In the genomic region with DNA sequence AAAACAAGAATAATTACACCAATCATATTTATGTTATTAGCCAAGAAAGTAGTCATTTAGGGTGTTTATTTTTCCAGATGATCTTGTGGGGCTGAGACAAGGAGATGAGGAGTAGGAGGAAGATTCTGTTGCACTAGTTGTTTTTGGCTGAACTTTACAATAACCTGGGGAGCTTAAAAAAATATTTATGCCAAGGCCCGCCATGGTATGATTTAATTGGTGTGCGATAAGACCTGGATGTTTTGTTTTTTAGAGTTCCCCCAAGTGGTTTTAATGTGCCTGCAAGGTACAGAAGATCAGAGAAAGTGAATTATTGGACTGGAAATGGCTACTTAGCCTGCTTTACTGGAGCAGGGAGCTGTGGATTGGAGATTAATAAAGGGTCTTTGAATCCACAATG, we compare ENCODE assay signal across 2 cellular contexts.
TF ChIP-seq lines count a peak whose summit lies in the region.

No MANE protein-coding gene starts in this region.

TF ChIP-seq in SK-N-SH, 30 proteins besides CTCF, POLR2A, EP300 and RAD21 (continued from another document):
- TF ChIP-seq, protein P1, sequence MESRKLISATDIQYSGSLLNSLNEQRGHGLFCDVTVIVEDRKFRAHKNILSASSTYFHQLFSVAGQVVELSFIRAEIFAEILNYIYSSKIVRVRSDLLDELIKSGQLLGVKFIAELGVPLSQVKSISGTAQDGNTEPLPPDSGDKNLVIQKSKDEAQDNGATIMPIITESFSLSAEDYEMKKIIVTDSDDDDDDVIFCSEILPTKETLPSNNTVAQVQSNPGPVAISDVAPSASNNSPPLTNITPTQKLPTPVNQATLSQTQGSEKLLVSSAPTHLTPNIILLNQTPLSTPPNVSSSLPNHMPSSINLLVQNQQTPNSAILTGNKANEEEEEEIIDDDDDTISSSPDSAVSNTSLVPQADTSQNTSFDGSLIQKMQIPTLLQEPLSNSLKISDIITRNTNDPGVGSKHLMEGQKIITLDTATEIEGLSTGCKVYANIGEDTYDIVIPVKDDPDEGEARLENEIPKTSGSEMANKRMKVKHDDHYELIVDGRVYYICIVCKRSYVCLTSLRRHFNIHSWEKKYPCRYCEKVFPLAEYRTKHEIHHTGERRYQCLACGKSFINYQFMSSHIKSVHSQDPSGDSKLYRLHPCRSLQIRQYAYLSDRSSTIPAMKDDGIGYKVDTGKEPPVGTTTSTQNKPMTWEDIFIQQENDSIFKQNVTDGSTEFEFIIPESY (IDR thresholded peaks at IDR 0.05; ENCODE audit: borderline replicate concordance, low read depth): no peak

TF ChIP-seq in SK-N-SH treated with all-trans-retinoic acid at 6 μM for 48 hours, 23 proteins besides CTCF, POLR2A, EP300 and RAD21 (continued from another document):
- TF ChIP-seq TOX (CRISPR knock-in tag; IDR thresholded peaks at IDR 0.05; ENCODE audit: borderline replicate concordance) (no peak), ZNF565 (CRISPR knock-in tag; conservative IDR thresholded peaks at IDR 0.05; ENCODE audit: low read depth) (no peak), ZC3H10 (CRISPR knock-in tag; IDR thresholded peaks at IDR 0.05) (no peak), ZNF8 (CRISPR knock-in tag; IDR thresholded peaks at IDR 0.05) (no peak; the same call in 1 of the 2 replicates), RARB (CRISPR knock-in tag; IDR thresholded peaks at IDR 0.05) (no peak), ZFP30 (CRISPR knock-in tag; IDR thresholded peaks at IDR 0.05) (no peak), GLIS3 (CRISPR knock-in tag; IDR thresholded peaks at IDR 0.05) (no peak), ISL1 (CRISPR knock-in tag; IDR thresholded peaks at IDR 0.05) (no peak)
- TF ChIP-seq, protein P2, sequence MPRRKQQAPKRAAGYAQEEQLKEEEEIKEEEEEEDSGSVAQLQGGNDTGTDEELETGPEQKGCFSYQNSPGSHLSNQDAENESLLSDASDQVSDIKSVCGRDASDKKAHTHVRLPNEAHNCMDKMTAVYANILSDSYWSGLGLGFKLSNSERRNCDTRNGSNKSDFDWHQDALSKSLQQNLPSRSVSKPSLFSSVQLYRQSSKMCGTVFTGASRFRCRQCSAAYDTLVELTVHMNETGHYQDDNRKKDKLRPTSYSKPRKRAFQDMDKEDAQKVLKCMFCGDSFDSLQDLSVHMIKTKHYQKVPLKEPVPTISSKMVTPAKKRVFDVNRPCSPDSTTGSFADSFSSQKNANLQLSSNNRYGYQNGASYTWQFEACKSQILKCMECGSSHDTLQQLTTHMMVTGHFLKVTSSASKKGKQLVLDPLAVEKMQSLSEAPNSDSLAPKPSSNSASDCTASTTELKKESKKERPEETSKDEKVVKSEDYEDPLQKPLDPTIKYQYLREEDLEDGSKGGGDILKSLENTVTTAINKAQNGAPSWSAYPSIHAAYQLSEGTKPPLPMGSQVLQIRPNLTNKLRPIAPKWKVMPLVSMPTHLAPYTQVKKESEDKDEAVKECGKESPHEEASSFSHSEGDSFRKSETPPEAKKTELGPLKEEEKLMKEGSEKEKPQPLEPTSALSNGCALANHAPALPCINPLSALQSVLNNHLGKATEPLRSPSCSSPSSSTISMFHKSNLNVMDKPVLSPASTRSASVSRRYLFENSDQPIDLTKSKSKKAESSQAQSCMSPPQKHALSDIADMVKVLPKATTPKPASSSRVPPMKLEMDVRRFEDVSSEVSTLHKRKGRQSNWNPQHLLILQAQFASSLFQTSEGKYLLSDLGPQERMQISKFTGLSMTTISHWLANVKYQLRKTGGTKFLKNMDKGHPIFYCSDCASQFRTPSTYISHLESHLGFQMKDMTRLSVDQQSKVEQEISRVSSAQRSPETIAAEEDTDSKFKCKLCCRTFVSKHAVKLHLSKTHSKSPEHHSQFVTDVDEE (CRISPR knock-in tag; IDR thresholded peaks at IDR 0.05): no peak
- TF ChIP-seq, protein P3, sequence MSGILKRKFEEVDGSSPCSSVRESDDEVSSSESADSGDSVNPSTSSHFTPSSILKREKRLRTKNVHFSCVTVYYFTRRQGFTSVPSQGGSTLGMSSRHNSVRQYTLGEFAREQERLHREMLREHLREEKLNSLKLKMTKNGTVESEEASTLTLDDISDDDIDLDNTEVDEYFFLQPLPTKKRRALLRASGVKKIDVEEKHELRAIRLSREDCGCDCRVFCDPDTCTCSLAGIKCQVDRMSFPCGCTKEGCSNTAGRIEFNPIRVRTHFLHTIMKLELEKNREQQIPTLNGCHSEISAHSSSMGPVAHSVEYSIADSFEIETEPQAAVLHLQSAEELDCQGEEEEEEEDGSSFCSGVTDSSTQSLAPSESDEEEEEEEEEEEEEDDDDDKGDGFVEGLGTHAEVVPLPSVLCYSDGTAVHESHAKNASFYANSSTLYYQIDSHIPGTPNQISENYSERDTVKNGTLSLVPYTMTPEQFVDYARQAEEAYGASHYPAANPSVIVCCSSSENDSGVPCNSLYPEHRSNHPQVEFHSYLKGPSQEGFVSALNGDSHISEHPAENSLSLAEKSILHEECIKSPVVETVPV (CRISPR knock-in tag; IDR thresholded peaks at IDR 0.05): no peak
- TF ChIP-seq, protein P4, sequence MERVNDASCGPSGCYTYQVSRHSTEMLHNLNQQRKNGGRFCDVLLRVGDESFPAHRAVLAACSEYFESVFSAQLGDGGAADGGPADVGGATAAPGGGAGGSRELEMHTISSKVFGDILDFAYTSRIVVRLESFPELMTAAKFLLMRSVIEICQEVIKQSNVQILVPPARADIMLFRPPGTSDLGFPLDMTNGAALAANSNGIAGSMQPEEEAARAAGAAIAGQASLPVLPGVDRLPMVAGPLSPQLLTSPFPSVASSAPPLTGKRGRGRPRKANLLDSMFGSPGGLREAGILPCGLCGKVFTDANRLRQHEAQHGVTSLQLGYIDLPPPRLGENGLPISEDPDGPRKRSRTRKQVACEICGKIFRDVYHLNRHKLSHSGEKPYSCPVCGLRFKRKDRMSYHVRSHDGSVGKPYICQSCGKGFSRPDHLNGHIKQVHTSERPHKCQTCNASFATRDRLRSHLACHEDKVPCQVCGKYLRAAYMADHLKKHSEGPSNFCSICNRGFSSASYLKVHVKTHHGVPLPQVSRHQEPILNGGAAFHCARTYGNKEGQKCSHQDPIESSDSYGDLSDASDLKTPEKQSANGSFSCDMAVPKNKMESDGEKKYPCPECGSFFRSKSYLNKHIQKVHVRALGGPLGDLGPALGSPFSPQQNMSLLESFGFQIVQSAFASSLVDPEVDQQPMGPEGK (CRISPR knock-in tag; IDR thresholded peaks at IDR 0.05; ENCODE audit: borderline replicate concordance): no peak
- TF ChIP-seq, protein P5, sequence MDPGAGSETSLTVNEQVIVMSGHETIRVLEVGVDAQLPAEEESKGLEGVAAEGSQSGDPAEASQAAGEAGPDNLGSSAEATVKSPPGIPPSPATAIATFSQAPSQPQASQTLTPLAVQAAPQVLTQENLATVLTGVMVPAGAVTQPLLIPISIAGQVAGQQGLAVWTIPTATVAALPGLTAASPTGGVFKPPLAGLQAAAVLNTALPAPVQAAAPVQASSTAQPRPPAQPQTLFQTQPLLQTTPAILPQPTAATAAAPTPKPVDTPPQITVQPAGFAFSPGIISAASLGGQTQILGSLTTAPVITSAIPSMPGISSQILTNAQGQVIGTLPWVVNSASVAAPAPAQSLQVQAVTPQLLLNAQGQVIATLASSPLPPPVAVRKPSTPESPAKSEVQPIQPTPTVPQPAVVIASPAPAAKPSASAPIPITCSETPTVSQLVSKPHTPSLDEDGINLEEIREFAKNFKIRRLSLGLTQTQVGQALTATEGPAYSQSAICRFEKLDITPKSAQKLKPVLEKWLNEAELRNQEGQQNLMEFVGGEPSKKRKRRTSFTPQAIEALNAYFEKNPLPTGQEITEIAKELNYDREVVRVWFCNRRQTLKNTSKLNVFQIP (CRISPR knock-in tag; IDR thresholded peaks at IDR 0.05; ENCODE audit: borderline replicate concordance, low read depth): no peak
- TF ChIP-seq, protein P6, sequence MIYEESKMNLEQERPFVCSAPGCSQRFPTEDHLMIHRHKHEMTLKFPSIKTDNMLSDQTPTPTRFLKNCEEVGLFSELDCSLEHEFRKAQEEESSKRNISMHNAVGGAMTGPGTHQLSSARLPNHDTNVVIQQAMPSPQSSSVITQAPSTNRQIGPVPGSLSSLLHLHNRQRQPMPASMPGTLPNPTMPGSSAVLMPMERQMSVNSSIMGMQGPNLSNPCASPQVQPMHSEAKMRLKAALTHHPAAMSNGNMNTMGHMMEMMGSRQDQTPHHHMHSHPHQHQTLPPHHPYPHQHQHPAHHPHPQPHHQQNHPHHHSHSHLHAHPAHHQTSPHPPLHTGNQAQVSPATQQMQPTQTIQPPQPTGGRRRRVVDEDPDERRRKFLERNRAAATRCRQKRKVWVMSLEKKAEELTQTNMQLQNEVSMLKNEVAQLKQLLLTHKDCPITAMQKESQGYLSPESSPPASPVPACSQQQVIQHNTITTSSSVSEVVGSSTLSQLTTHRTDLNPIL (CRISPR knock-in tag; IDR thresholded peaks at IDR 0.05; ENCODE audit: low read depth): no peak
